In the genomic region with DNA sequence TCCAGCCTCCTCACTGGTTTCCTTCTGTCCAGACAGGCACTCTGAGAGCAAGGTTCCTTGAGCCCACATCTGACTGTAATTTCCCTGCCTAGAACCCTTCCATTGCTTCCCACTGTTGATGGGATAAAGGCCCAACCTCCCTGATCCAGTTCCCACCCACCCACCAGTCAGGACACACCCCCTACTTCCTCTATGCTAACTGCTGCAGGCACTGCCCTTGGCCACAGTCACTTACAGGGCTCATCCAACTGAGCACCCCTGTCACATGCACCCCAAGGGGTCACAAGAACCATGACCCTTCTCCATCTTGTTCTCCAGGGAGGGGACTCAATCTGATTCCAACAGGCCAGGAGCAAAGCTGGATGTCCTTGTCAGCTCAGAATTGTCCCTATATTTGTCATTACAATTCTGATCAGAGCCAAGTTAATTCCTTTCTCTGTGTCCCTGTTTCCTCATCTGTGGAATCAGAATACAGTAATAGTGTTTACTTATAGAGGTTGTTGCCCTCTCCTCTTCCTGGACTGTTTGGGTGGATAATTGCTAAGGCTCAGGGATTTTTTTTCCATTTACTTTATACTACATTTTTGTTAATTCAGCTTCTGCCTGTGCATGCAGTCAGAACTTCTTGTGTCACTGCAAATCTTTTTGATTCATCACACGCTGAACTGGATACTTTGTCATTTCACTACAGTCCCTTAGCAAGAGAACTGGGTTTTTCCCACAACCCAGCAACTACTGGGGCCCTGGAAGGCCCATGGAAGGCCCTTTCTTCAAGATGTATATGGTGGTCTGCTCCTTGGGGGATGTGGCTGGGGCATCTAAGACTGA, we compare ENCODE assay signal across 1 cellular context.
TF ChIP-seq lines count a peak whose summit lies in the region.

No MANE protein-coding gene starts in this region.

TF ChIP-seq in GM23338, 12 proteins besides CTCF, POLR2A, EP300 and RAD21 (continued from another document):
- TF ChIP-seq EZH2 (IDR thresholded peaks at IDR 0.05; ENCODE audit: low read depth, unreplicated experiment) (no peak), EZH2phosphoT487 (IDR thresholded peaks at IDR 0.05; ENCODE audit: unreplicated experiment) (no peak)
